In genomic region chr6:75794351-75794846, GRCh38 we compare ENCODE assay signal across 15 cellular contexts.
"Had no signal": no experiment of that assay in that cellular context is flagged by ENCODE, and none has a peak within 500 bp of the region (broad histone marks: within the 10 kb centered on the region; RNA-seq: fewer than 3 reads in every experiment).

No MANE protein-coding gene starts in this region.

- H3K4me1 ChIP-seq: ascending aorta had no signal

- H3K27me3 ChIP-seq: ascending aorta, cardiac muscle cell, gastrocnemius medialis had no signal

- DNase-seq: activated CD4-positive, alpha-beta memory T cell treated with anti-CD3 and anti-CD28 coated beads for 36 hours; effector memory CD4-positive, alpha-beta T cell; gastrocnemius medialis; kidney; lower lobe of right lung; mucosa of descending colon; natural killer cell; occipital lobe; stimulated activated CD4-positive, alpha-beta T cell treated with anti-CD3 and anti-CD28 coated beads, Interleukin-2, amount 100 ng/mL, for 48 hours; stimulated activated naive CD8-positive, alpha-beta T cell treated with anti-CD3 and anti-CD28 coated beads, Interleukin-15, Interleukin-2, amounts not matched to agents 100 U/mL and 50 U/mL, for 24 hours; SW 1271 had no signal

- H3K27ac ChIP-seq: ascending aorta, cardiac muscle cell, coronary artery, epithelial cell of prostate, gastrocnemius medialis, lower lobe of right lung had no signal

- H3K36me3 ChIP-seq: ascending aorta, cardiac muscle cell, gastrocnemius medialis, lower lobe of right lung had no signal

- ATAC-seq: gastrocnemius medialis; lower lobe of right lung; mucosa of descending colon; natural killer cell; stimulated activated naive CD8-positive, alpha-beta T cell treated with anti-CD3 and anti-CD28 coated beads, Interleukin-15, Interleukin-2, amounts not matched to agents 100 U/mL and 50 U/mL, for 24 hours had no signal

- H3K9me3 ChIP-seq: ascending aorta, gastrocnemius medialis, lower lobe of right lung, mucosa of descending colon had no signal

- H3K4me3 ChIP-seq: ascending aorta, cardiac muscle cell, coronary artery, gastrocnemius medialis, lower lobe of right lung, mucosa of descending colon had no signal

- FAIRE-seq: kidney had no signal
